ENCODE assay signal across 13 cellular contexts in the genomic region with DNA sequence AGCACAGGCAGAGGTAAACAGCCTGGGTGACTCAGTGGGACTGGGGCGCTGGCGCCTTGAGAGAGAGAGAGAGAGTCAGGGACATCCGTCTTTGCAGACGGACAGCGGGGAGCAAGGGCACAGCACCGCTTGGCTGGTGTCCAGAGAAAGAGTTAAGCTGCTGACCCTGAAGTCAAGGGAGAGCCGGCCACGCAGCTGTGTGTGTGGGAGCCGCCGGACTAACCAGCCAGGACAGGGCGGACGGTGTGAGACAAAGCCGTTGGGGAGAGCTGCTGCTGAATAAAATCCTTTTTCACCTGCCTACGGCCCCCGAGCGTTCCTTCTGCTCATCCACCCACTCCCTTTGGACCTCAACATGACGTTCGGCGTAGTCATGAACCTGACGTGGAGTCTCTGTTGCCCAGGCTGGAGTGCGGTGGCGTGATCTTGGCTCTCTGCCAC. TPM values are rescaled to one million over a fixed set of nuclear protein-coding genes. Genes with fewer than 3 reads are reported as not detected.
DNase-seq lines count a peak whose midpoint lies in the region; ATAC-seq and TF ChIP-seq lines count a peak whose summit lies in the region.
"Had no signal": no experiment of that assay in that cellular context is flagged by ENCODE, and none has a peak within 500 bp of the region (broad histone marks: within the 10 kb centered on the region; RNA-seq: fewer than 3 reads in every experiment).

No MANE protein-coding gene starts in this region.

- no peaks in the 10 kb centered on the region for H3K9me3 ChIP-seq in Karpas-422 (ENCODE audit: low read length)
- H3K9me3 ChIP-seq: Caco-2, colonic mucosa had no signal

- peaks cover 17% of the 10 kb centered on the region for H3K4me1 Mint-ChIP-seq in type B pancreatic cell (ENCODE audit: unreplicated experiment)

- H3K27me3 Mint-ChIP-seq in type B pancreatic cell: peaks cover 3% of the 10 kb centered on the region

- H3K4me1 ChIP-seq in Karpas-422 (ENCODE audit: low read length): no peaks in the 10 kb centered on the region
- H3K4me1 ChIP-seq: Caco-2, colonic mucosa had no signal

- H4K20me1 ChIP-seq in Karpas-422 (ENCODE audit: insufficient read depth, low read depth, low read length): no peaks in the 10 kb centered on the region

- H3K4me3 ChIP-seq in fibroblast of pulmonary artery (replicated peaks; ENCODE audit: low read depth, low read length): no peak overlapping the region
- no peak overlapping the region for H3K4me3 ChIP-seq in Karpas-422 (ENCODE audit: low read length)
- H3K4me3 ChIP-seq: colonic mucosa had no signal

- H3K9me2 ChIP-seq in Karpas-422 (replicated peaks; ENCODE audit: insufficient read depth, low read length): no peaks in the 10 kb centered on the region

- H3K4me2 ChIP-seq in Karpas-422 (ENCODE audit: low read depth, low read length, poor library complexity, severe bottlenecking): no peak overlapping the region

- H3K36me3 ChIP-seq in Karpas-422 (ENCODE audit: insufficient read depth, low read length): no peaks in the 10 kb centered on the region
- H3K36me3 ChIP-seq: colonic mucosa had no signal

- DNase-seq in DMS53 (lab: John Stamatoyannopoulos, UW): peak; percentile 31
- DNase-seq in DMS53 treated with DMSO at 0.1 percent for 48 hours (lab: John Stamatoyannopoulos, UW; ENCODE audit: unreplicated experiment): no peak
- peak; percentile 71 for DNase-seq in fibroblast of pulmonary artery (ENCODE audit: low read depth)
- peak; percentile 11 to 17 for DNase-seq in lung microvascular endothelial cell (ENCODE audit: low read depth in 2 of 2)
- no peak for DNase-seq in type B pancreatic cell (ENCODE audit: extremely low spot score, unreplicated experiment)
- DNase-seq in NCI-H2081 (lab: John Stamatoyannopoulos, UW): no peak
- no peak for DNase-seq in Karpas-422
- DNase-seq: activated CD8-positive, alpha-beta T cell treated with anti-CD3 and anti-CD28 coated beads, Interleukin-2, amount 10 ng/mL, durations not matched to agents 7 days and 5 days; Caco-2; colonic mucosa had no signal

- H3K4me3 Mint-ChIP-seq in type B pancreatic cell: peak overlapping the region; percentile 20
- H3K4me3 Mint-ChIP-seq: activated CD8-positive, alpha-beta T cell treated with anti-CD3 and anti-CD28 coated beads, Interleukin-2, amount 10 ng/mL, durations not matched to agents 7 days and 5 days had no signal

- H3K9me3 Mint-ChIP-seq in type B pancreatic cell: no peaks in the 10 kb centered on the region

- H3K36me3 Mint-ChIP-seq in type B pancreatic cell: no peaks in the 10 kb centered on the region

- H3K27ac ChIP-seq in Karpas-422 (ENCODE audit: low read length): no peak overlapping the region
- H3K27ac ChIP-seq: 22Rv1, colonic mucosa had no signal

- no peak for TF ChIP-seq CTCF in fibroblast of pulmonary artery (IDR thresholded peaks at IDR 0.05; ENCODE audit: low read length, missing control alignments)
- no peak for TF ChIP-seq CTCF in type B pancreatic cell (conservative IDR thresholded peaks at IDR 0.05)

- H3K27ac Mint-ChIP-seq in type B pancreatic cell: peak overlapping the region; percentile 84
- H3K27ac Mint-ChIP-seq: activated CD8-positive, alpha-beta T cell treated with anti-CD3 and anti-CD28 coated beads, Interleukin-2, amount 10 ng/mL, durations not matched to agents 7 days and 5 days had no signal

- no peak for ATAC-seq in GM18868 (IDR thresholded peaks at IDR 0.05; ENCODE audit: unreplicated experiment)
- ATAC-seq: activated CD8-positive, alpha-beta T cell treated with anti-CD3 and anti-CD28 coated beads, Interleukin-2, amount 10 ng/mL, durations not matched to agents 7 days and 5 days had no signal

- no peak overlapping the region for H3K9ac ChIP-seq in Karpas-422 (ENCODE audit: low read length)

- H3K27me3 ChIP-seq in Karpas-422 (ENCODE audit: low read length): no peaks in the 10 kb centered on the region
- H3K27me3 ChIP-seq: colonic mucosa had no signal

- H3K79me2 ChIP-seq in Karpas-422 (ENCODE audit: low read length): no peaks in the 10 kb centered on the region

- H2AFZ ChIP-seq in Karpas-422 (ENCODE audit: low read length): no peak overlapping the region

RNA-seq across cellular contexts. Expression of a gene that starts 14.5 kb away (rescaled TPM):
- total RNA-seq in lung microvascular endothelial cell (not detected in 2 replicates), type B pancreatic cell (ENCODE audit: low replicate concordance) (0.76 and 1.5 TPM in 2 replicates)
- total RNA-seq in Karpas-422 (2014; rRNA removed; shearing (Covaris generic); ENCODE audit: low replicate concordance): not detected in 2 replicates
- total RNA-seq: activated CD8-positive, alpha-beta T cell treated with anti-CD3 and anti-CD28 coated beads, Interleukin-2, amount 10 ng/mL, durations not matched to agents 7 days and 5 days; Caco-2; M059J had no signal

RNA-seq across cellular contexts. Expression of a gene that starts 30.0 kb away (rescaled TPM):
- 0.20 and 1.1 TPM in 2 replicates for total RNA-seq in lung microvascular endothelial cell
- total RNA-seq in type B pancreatic cell (ENCODE audit: low replicate concordance): 0.43 and 2.0 TPM in 2 replicates
- not detected in 2 replicates for total RNA-seq in Karpas-422 (2014; rRNA removed; shearing (Covaris generic); ENCODE audit: low replicate concordance)
- total RNA-seq: activated CD8-positive, alpha-beta T cell treated with anti-CD3 and anti-CD28 coated beads, Interleukin-2, amount 10 ng/mL, durations not matched to agents 7 days and 5 days; M059J had no signal

Comparison
In these comparisons a context has a peak if more than half of its experiments do, and no peak if none do; other contexts are left out.
1. DNase-seq: peak in DMS53 (single experiment), fibroblast of pulmonary artery (single experiment) and lung microvascular endothelial cell (2 of 2); none in DMS53 treated with DMSO at 0.1 percent for 48 hours (single experiment), type B pancreatic cell (single experiment), NCI-H2081 (0 of 2) and Karpas-422 (single experiment).